ENCODE assay signal across 8 cellular contexts in genomic region chr1:161226759-161227158, GRCh38. TPM values are rescaled to one million over a fixed set of nuclear protein-coding genes. Genes with fewer than 3 reads are reported as not detected.
DNase-seq lines count a peak whose midpoint lies in the region; ATAC-seq and TF ChIP-seq lines count a peak whose summit lies in the region.

No MANE protein-coding gene starts in this region.

- no peaks in the 10 kb centered on the region for H3K27me3 Mint-ChIP-seq in CD4-positive, CD25-positive, alpha-beta regulatory T cell
- H3K27me3 Mint-ChIP-seq in nephron (ENCODE audit: low read depth): peaks cover 4% of the 10 kb centered on the region

- H3K36me3 ChIP-seq in CD4-positive, CD25-positive, alpha-beta regulatory T cell (ENCODE audit: control insufficient read depth, insufficient read depth, low read length): peaks cover 19% of the 10 kb centered on the region

- H3K27me3 ChIP-seq in CD4-positive, CD25-positive, alpha-beta regulatory T cell (ENCODE audit: control insufficient read depth, insufficient read depth, low read length): no peaks in the 10 kb centered on the region

- no peaks in the 10 kb centered on the region for H3K9me3 ChIP-seq in CD4-positive, CD25-positive, alpha-beta regulatory T cell (ENCODE audit: control insufficient read depth in 2 of 2, low read length in 2 of 2)

- TF ChIP-seq POLR2A in NB4 (IDR thresholded peaks at IDR 0.05; ENCODE audit: extremely low read depth, insufficient read length): no peak

- H3K4me1 Mint-ChIP-seq in CD4-positive, CD25-positive, alpha-beta regulatory T cell: peaks cover 12 to 62% (median 28%) of the 10 kb centered on the region in 4 donors
- peaks cover 24% of the 10 kb centered on the region for H3K4me1 Mint-ChIP-seq in nephron

- H3K4me3 ChIP-seq in CD4-positive, CD25-positive, alpha-beta regulatory T cell (ENCODE audit: low read depth, low read length): peak overlapping the region; percentile 80
- H3K4me3 ChIP-seq in NB4 (ENCODE audit: low read depth, low read length): peak overlapping the region; percentile 93

- H3K4me3 Mint-ChIP-seq in CD4-positive, CD25-positive, alpha-beta regulatory T cell: peak overlapping the region; percentile 68 to 100 (median 80)
- H3K4me3 Mint-ChIP-seq in nephron: peak overlapping the region; percentile 94 to 100 (median 96)

- H3K27ac ChIP-seq in CD4-positive, CD25-positive, alpha-beta regulatory T cell (ENCODE audit: insufficient read depth, low read length, poor library complexity, severe bottlenecking): no peak overlapping the region
- H3K27ac ChIP-seq in cingulate gyrus (ENCODE audit: low read depth, low read length): peak overlapping the region; percentile 1

- no peak for DNase-seq in CD4-positive, CD25-positive, alpha-beta regulatory T cell
- DNase-seq in NB4 (ENCODE audit: low read depth) (no peak), T-helper 9 cell (no peak), NCI-H345 treated with DMSO at 0.1 percent for 48 hours (lab: John Stamatoyannopoulos, UW; ENCODE audit: unreplicated experiment) (no peak), KG1 (lab: John Stamatoyannopoulos, UW) (no peak)

- peaks cover 16% of the 10 kb centered on the region for H3K36me3 Mint-ChIP-seq in CD4-positive, CD25-positive, alpha-beta regulatory T cell
- H3K36me3 Mint-ChIP-seq in nephron (ENCODE audit: low read depth): peaks cover 10% of the 10 kb centered on the region

- H3K27ac Mint-ChIP-seq in CD4-positive, CD25-positive, alpha-beta regulatory T cell: peak overlapping the region in 2 of 3 donors; percentile 93 to 100
- H3K27ac Mint-ChIP-seq in nephron: peak overlapping the region in 2 of 3 experiments; percentile 8 to 55

- H3K4me1 ChIP-seq in CD4-positive, CD25-positive, alpha-beta regulatory T cell (ENCODE audit: control insufficient read depth, insufficient read depth, low read length, poor library complexity, severe bottlenecking): peaks cover 28% of the 10 kb centered on the region

- TF ChIP-seq CTCF in NB4 (IDR thresholded peaks at IDR 0.05; ENCODE audit: low read depth, low read length): no peak
- TF ChIP-seq CTCF in nephron (IDR thresholded peaks at IDR 0.05; ENCODE audit: unreplicated experiment in 3 of 3): no peak

- peaks cover 0 to 1% (median 0%) of the 10 kb centered on the region in 7 donors for H3K9me3 Mint-ChIP-seq in CD4-positive, CD25-positive, alpha-beta regulatory T cell
- H3K9me3 Mint-ChIP-seq in nephron: no peaks in the 10 kb centered on the region

- ATAC-seq in CD4-positive, CD25-positive, alpha-beta regulatory T cell (ENCODE audit: low read depth in 2 of 2): no peak
- ATAC-seq in HG02610 (IDR thresholded peaks at IDR 0.05; ENCODE audit: unreplicated experiment): no peak

RNA-seq across cellular contexts. Expression of gene TOMM40L, which starts 0.9 kb away (rescaled TPM):
- 8.6 TPM for total RNA-seq in CD4-positive, CD25-positive, alpha-beta regulatory T cell
- 1 to 10 TPM; 5.3 to 7.1 (median 6.0) TPM for polyA plus RNA-seq in CD4-positive, CD25-positive, alpha-beta regulatory T cell

RNA-seq across cellular contexts. Expression of gene APOA2, which starts 3.3 kb away (rescaled TPM):
- not detected for total RNA-seq in CD4-positive, CD25-positive, alpha-beta regulatory T cell
- not detected for polyA plus RNA-seq in CD4-positive, CD25-positive, alpha-beta regulatory T cell

RNA-seq across cellular contexts. Expression of gene NR1I3, which starts 11.2 kb away (rescaled TPM):
- total RNA-seq in CD4-positive, CD25-positive, alpha-beta regulatory T cell: not detected
- polyA plus RNA-seq in CD4-positive, CD25-positive, alpha-beta regulatory T cell: under 1 TPM in 1 of 4 donors, not detected in 3; 0.21 TPM

RNA-seq across cellular contexts. Expression of gene FCER1G, which starts 11.7 kb away (rescaled TPM):
- 2.9 TPM for total RNA-seq in CD4-positive, CD25-positive, alpha-beta regulatory T cell
- 100 to 1,000 TPM in 2 of 4 donors, 10 to 100 TPM in 2; 48.4 to 121 (median 101) TPM for polyA plus RNA-seq in CD4-positive, CD25-positive, alpha-beta regulatory T cell

RNA-seq across cellular contexts. Expression of gene NDUFS2, which starts 24.6 kb away (rescaled TPM):
- total RNA-seq in CD4-positive, CD25-positive, alpha-beta regulatory T cell: 67.5 TPM
- polyA plus RNA-seq in CD4-positive, CD25-positive, alpha-beta regulatory T cell: 100 to 1,000 TPM; 107 to 128 (median 117) TPM
